In the genomic region with DNA sequence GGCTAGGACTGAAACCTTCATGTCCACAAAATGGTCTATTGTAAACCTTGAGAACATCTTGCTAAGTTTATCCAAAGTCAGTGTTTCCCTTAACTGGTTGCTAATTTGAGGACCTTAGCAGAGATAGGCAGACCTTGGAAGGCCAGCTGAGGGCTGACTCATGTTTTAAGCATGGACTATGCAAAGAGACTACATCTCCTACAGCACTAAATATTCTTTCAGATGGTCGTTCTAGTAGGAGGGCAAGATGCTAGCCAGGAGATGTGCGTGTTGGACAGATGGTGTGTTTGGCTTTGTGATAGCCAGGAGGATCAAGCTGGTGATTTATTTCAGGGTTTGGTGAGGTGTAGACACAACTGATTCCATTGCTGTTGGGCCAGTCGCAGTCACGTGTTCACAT, we compare ENCODE assay signal across 1 cellular context.
TF ChIP-seq lines count a peak whose summit lies in the region.

No MANE protein-coding gene starts in this region.

TF ChIP-seq in HCT116, 20 proteins besides CTCF, POLR2A, EP300 and RAD21 (continued from another document):
- TF ChIP-seq, protein P1, sequence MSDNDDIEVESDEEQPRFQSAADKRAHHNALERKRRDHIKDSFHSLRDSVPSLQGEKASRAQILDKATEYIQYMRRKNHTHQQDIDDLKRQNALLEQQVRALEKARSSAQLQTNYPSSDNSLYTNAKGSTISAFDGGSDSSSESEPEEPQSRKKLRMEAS (IDR thresholded peaks at IDR 0.05) = no peak
- TF ChIP-seq CBX3 (IDR thresholded peaks at IDR 0.05; ENCODE audit: low read depth) (no peak), SP1 (IDR thresholded peaks at IDR 0.05; ENCODE audit: low read depth) (no peak)
